In genomic region chr17:57927048-57927723, GRCh38 we compare ENCODE assay signal across 8 cellular contexts. TPM values are rescaled to one million over a fixed set of nuclear protein-coding genes. Genes with fewer than 3 reads are reported as not detected.
DNase-seq lines count a peak whose midpoint lies in the region; ATAC-seq and TF ChIP-seq lines count a peak whose summit lies in the region.

No MANE protein-coding gene starts in this region.

- no peaks in the 10 kb centered on the region for H3K36me3 Mint-ChIP-seq in endothelial cell (ENCODE audit: low read depth, unreplicated experiment)
- no peaks in the 10 kb centered on the region for H3K36me3 Mint-ChIP-seq in neural crest cell (ENCODE audit: low read depth)

- peak; percentile 81 for DNase-seq in Caki2 (ENCODE audit: low read depth)
- DNase-seq in NCI-H345 treated with DMSO at 0.1 percent for 48 hours (lab: John Stamatoyannopoulos, UW; ENCODE audit: unreplicated experiment): peak; percentile 22
- no peak for DNase-seq in endothelial cell (ENCODE audit: low spot score)
- DNase-seq in neural crest cell (ENCODE audit: low read depth, low spot score): no peak
- no peak for DNase-seq in NOMO-1 treated with DMSO at 0.1 percent for 48 hours (lab: John Stamatoyannopoulos, UW; ENCODE audit: unreplicated experiment)
- DNase-seq in activated CD8-positive, alpha-beta memory T cell treated with anti-CD3 and anti-CD28 coated beads, Interleukin-2, amount 50 U/mL, for 48 hours: no peak
- no peak for DNase-seq in foreskin keratinocyte

- H3K27me3 Mint-ChIP-seq in endothelial cell (ENCODE audit: unreplicated experiment) (peaks cover 5% of the 10 kb centered on the region), neural crest cell (ENCODE audit: low read depth) (no peaks in the 10 kb centered on the region)

- no peak overlapping the region for H3K4me3 Mint-ChIP-seq in endothelial cell (ENCODE audit: unreplicated experiment)
- H3K4me3 Mint-ChIP-seq in neural crest cell: peak overlapping the region; percentile 78

- TF ChIP-seq CTCF in endothelial cell (IDR thresholded peaks at IDR 0.05; ENCODE audit: unreplicated experiment) (no peak), neural crest cell (conservative IDR thresholded peaks at IDR 0.05) (no peak), foreskin keratinocyte (conservative IDR thresholded peaks at IDR 0.05) (no peak)

- in situ Hi-C loops in Caki2 (cut with HindIII; ENCODE audit: low pct_unique_long_range_greater_than_20kb, low sequenced_read_pairs): loop anchor here (5.0 to 10.0 kb wide), 2 partner anchors 68 to 70 kb away; no protein-coding TSS in a partner anchor

- H3K4me1 Mint-ChIP-seq in endothelial cell (ENCODE audit: unreplicated experiment) (peaks cover 34% of the 10 kb centered on the region), neural crest cell (peaks cover 93% of the 10 kb centered on the region)

- ATAC-seq in GM21381 (IDR thresholded peaks at IDR 0.05; ENCODE audit: unreplicated experiment) (no peak), foreskin keratinocyte (no peak)

- H3K9me3 Mint-ChIP-seq in endothelial cell (ENCODE audit: unreplicated experiment): no peaks in the 10 kb centered on the region
- H3K9me3 Mint-ChIP-seq in neural crest cell: no peaks in the 10 kb centered on the region

- peak overlapping the region; percentile 64 for H3K27ac Mint-ChIP-seq in endothelial cell (ENCODE audit: unreplicated experiment)
- peak overlapping the region; percentile 93 for H3K27ac Mint-ChIP-seq in neural crest cell (ENCODE audit: unreplicated experiment)

- no peaks in the 10 kb centered on the region for H3K27me3 ChIP-seq in foreskin keratinocyte

- no peak overlapping the region for H3K27ac ChIP-seq in foreskin keratinocyte

- H3K4me1 ChIP-seq in foreskin keratinocyte: no peaks in the 10 kb centered on the region

RNA-seq across cellular contexts. Expression of gene CUEDC1, which starts 28.0 kb away (rescaled TPM):
- 24.8 and 47.7 TPM in 2 replicates for total RNA-seq in Caki2 (2014; rRNA removed; shearing (Covaris generic); ENCODE audit: low replicate concordance)
- total RNA-seq in endothelial cell (ENCODE audit: unreplicated experiment): 13.3 TPM
- total RNA-seq in neural crest cell: 73.7 and 86.9 TPM in 2 replicates
- 11.6 and 13.1 TPM in 2 replicates for total RNA-seq in foreskin keratinocyte
- polyA plus RNA-seq in foreskin keratinocyte: 16.6 TPM in 2 replicates

Comparison
In these comparisons a context has a peak if more than half of its experiments do, and no peak if none do; other contexts are left out.
1. DNase-seq: peak in Caki2 (single experiment) and NCI-H345 treated with DMSO at 0.1 percent for 48 hours (single experiment); none in endothelial cell (single experiment), neural crest cell (single experiment), NOMO-1 treated with DMSO at 0.1 percent for 48 hours (single experiment), activated CD8-positive, alpha-beta memory T cell treated with anti-CD3 and anti-CD28 coated beads, Interleukin-2, amount 50 U/mL, for 48 hours (single experiment) and foreskin keratinocyte (0 of 2).